ENCODE assay signal across 8 cellular contexts in the genomic region with DNA sequence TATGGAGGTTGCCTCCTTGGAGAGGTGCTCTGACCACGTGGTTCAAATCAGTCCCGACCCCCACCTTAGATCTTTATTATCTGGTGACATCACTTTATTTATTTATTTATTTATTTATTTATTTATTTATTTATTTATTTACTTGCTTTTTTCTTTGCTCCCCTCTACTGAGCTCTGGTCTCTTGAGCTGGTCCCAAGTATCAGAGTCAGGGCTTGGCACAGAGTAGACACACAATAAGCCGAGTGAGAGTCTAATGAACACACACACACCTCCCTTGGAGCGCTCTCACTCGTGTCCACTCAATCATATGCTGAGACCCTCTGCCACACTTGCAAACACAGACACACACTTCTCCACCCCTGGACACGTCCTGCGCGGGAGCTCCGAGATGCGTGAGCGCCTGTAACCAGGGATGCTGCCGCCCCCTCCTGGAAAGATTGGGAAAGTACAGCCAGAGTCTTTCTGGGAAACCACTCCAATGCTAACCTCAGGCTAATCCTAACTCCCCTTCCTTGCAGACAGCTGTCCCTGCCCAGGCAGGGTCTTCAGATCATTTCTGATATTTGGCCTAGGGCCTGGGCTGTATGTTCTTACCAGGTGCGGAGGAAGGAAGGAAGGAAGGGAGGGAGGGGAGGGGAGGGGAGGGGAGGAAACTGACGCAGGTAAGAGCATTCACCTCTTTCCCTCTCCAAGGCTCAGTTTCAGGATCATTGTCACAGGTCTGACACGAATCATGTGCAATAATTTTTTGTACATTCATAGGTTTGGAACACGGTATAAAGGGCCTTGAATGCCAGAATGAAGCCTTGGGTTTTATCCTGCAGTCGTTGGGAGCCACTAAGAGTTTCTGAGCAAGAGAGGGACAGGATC.
DNase-seq lines count a peak whose midpoint lies in the region; ATAC-seq and TF ChIP-seq lines count a peak whose summit lies in the region.
"Had no signal": no experiment of that assay in that cellular context is flagged by ENCODE, and none has a peak within 500 bp of the region (broad histone marks: within the 10 kb centered on the region; RNA-seq: fewer than 3 reads in every experiment).

No MANE protein-coding gene starts in this region.

- no peak overlapping the region for H2AFZ ChIP-seq in smooth muscle cell (ENCODE audit: low read depth)

- peaks cover 5% of the 10 kb centered on the region for H3K27me3 ChIP-seq in smooth muscle cell (ENCODE audit: low read depth)

- no peak overlapping the region for H3K9ac ChIP-seq in smooth muscle cell (ENCODE audit: low read depth)

- H4K20me1 ChIP-seq in smooth muscle cell (ENCODE audit: low read depth) = no peaks in the 10 kb centered on the region

- no peak overlapping the region for H3K4me3 ChIP-seq in smooth muscle cell
- H3K4me3 ChIP-seq: skin epidermis had no signal

- H3K4me2 ChIP-seq in smooth muscle cell = peak overlapping the region; percentile 80

- H3K36me3 ChIP-seq in smooth muscle cell (ENCODE audit: low read depth) = no peaks in the 10 kb centered on the region

- no peaks in the 10 kb centered on the region for H3K4me1 ChIP-seq in smooth muscle cell (ENCODE audit: low read depth)

- 30% methylated on average over 17 of the region's 17 CpGs for WGBS in smooth muscle cell (ENCODE audit: low lambda C conversion rate)

- no peaks in the 10 kb centered on the region for H3F3A ChIP-seq in smooth muscle cell (ENCODE audit: low read depth)

- peak; percentile 93 for TF ChIP-seq CTCF in GM12873 (IDR thresholded peaks at IDR 0.05; ENCODE audit: insufficient read depth, low read depth, low read length, missing control alignments)
- peak; percentile 93 for TF ChIP-seq CTCF in smooth muscle cell (IDR thresholded peaks at IDR 0.05; ENCODE audit: borderline replicate concordance, insufficient read depth, poor library complexity, severe bottlenecking)

- H3K9me3 ChIP-seq in smooth muscle cell (replicated peaks; ENCODE audit: low read depth) = no peaks in the 10 kb centered on the region

- no peak overlapping the region for H3K27ac ChIP-seq in smooth muscle cell (ENCODE audit: low read depth)
- H3K27ac ChIP-seq: skin epidermis had no signal

- no peaks in the 10 kb centered on the region for H3K79me2 ChIP-seq in smooth muscle cell (ENCODE audit: low read depth)

- ATAC-seq in GM18519 (IDR thresholded peaks at IDR 0.05; ENCODE audit: low FRiP score, unreplicated experiment) = no peak

- DNase-seq in NAMALWA (ENCODE audit: low spot score) = peak; percentile 68
- DNase-seq in T-helper 9 cell = peak; percentile 54
- DNase-seq in astrocyte of the hippocampus (ENCODE audit: low read depth, low spot score) = peak; percentile 78
- peak in 46 of 51 donors; percentile 14 to 82 (median 50) for DNase-seq in hypothalamus (lab: John Stamatoyannopoulos, UW)
- DNase-seq in smooth muscle cell (lab: John Stamatoyannopoulos, UW; ENCODE audit: unreplicated experiment) = peak; percentile 35
